ENCODE assay signal across 15 cellular contexts in the genomic region with DNA sequence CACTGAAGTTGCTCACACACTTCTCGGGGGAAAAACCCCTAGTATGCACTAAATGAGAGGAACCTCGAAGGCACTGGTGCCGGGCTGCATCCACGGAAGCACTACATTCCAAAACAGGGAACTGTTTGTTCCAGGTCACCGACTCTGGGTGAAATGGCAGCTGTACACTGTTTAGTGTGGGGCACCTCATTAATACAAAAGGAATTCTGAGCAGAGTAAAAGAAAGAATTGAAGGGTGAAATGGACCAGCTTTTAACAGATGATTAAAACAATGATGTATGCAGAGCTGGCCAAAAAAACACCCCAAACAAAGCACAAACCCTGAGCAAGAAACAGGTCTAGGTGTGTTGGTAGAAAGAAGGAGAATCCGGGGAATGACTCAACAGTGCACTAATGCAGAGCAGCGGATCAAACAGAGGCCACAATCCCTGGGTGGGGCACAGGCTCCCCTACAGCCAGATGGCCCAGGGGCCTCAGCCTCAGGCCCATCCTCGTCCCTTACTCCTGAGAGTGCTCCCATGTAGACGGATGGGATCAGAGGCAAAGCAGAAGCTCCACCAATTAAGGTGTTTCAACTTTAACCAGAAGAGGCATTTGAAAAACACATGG.
"Had no signal": no experiment of that assay in that cellular context is flagged by ENCODE, and none has a peak within 500 bp of the region (broad histone marks: within the 10 kb centered on the region; RNA-seq: fewer than 3 reads in every experiment).

No MANE protein-coding gene starts in this region.

- DNase-seq: activated CD4-positive, alpha-beta T cell treated with anti-CD3 and anti-CD28 coated beads for 36 hours; activated CD4-positive, alpha-beta T cell treated with anti-CD3 and anti-CD28 coated beads, Interleukin-2, amount 50 U/mL, for 48 hours; activated gamma-delta T cell; effector memory CD8-positive, alpha-beta T cell; foreskin melanocyte; glutamatergic neuron; hypothalamus; islet precursor cell; sigmoid colon; stimulated activated naive B cell treated with anti-CD40 and anti-IgM and Interleukin-4, amounts not matched to agents 10 μg/mL and 1 μg/mL and 100 μg/mL, for 72 hours had no signal

- H3K27ac ChIP-seq: ascending aorta, sigmoid colon, thoracic aorta had no signal

- H3K4me3 Mint-ChIP-seq: activated CD4-positive, alpha-beta T cell treated with anti-CD3 and anti-CD28 coated beads for 36 hours; activated naive CD4-positive, alpha-beta T cell treated with anti-CD3 and anti-CD28 coated beads, Interleukin-2, amount 50 U/mL, for 24 hours; effector memory CD8-positive, alpha-beta T cell; stimulated activated naive B cell treated with anti-CD40 and anti-IgM and Interleukin-4, amounts not matched to agents 10 μg/mL and 1 μg/mL and 100 μg/mL, for 72 hours; WTC11 had no signal

- ATAC-seq: activated CD4-positive, alpha-beta T cell treated with anti-CD3 and anti-CD28 coated beads for 36 hours; effector memory CD8-positive, alpha-beta T cell; left lobe of liver; stimulated activated naive B cell treated with anti-CD40 and anti-IgM and Interleukin-4, amounts not matched to agents 10 μg/mL and 1 μg/mL and 100 μg/mL, for 72 hours; WTC11 had no signal

- H3K4me1 ChIP-seq: ascending aorta had no signal

- H3K36me3 Mint-ChIP-seq: WTC11 had no signal

- H3K27me3 Mint-ChIP-seq: activated CD4-positive, alpha-beta T cell treated with anti-CD3 and anti-CD28 coated beads for 36 hours; activated naive CD4-positive, alpha-beta T cell treated with anti-CD3 and anti-CD28 coated beads, Interleukin-2, amount 50 U/mL, for 24 hours; stimulated activated naive B cell treated with anti-CD40 and anti-IgM and Interleukin-4, amounts not matched to agents 10 μg/mL and 1 μg/mL and 100 μg/mL, for 72 hours had no signal

- H3K27me3 ChIP-seq: ascending aorta, sigmoid colon had no signal

- H3K4me1 Mint-ChIP-seq: activated CD4-positive, alpha-beta T cell treated with anti-CD3 and anti-CD28 coated beads for 36 hours; activated naive CD4-positive, alpha-beta T cell treated with anti-CD3 and anti-CD28 coated beads, Interleukin-2, amount 50 U/mL, for 24 hours; stimulated activated naive B cell treated with anti-CD40 and anti-IgM and Interleukin-4, amounts not matched to agents 10 μg/mL and 1 μg/mL and 100 μg/mL, for 72 hours had no signal

- H3K27ac Mint-ChIP-seq: activated CD4-positive, alpha-beta T cell treated with anti-CD3 and anti-CD28 coated beads for 36 hours; activated naive CD4-positive, alpha-beta T cell treated with anti-CD3 and anti-CD28 coated beads, Interleukin-2, amount 50 U/mL, for 24 hours; effector memory CD8-positive, alpha-beta T cell; stimulated activated naive B cell treated with anti-CD40 and anti-IgM and Interleukin-4, amounts not matched to agents 10 μg/mL and 1 μg/mL and 100 μg/mL, for 72 hours; WTC11 had no signal

- H3K9me3 ChIP-seq: ascending aorta, sigmoid colon, thoracic aorta had no signal

- H3K4me3 ChIP-seq: ascending aorta, sigmoid colon, thoracic aorta had no signal
